In the genomic region with DNA sequence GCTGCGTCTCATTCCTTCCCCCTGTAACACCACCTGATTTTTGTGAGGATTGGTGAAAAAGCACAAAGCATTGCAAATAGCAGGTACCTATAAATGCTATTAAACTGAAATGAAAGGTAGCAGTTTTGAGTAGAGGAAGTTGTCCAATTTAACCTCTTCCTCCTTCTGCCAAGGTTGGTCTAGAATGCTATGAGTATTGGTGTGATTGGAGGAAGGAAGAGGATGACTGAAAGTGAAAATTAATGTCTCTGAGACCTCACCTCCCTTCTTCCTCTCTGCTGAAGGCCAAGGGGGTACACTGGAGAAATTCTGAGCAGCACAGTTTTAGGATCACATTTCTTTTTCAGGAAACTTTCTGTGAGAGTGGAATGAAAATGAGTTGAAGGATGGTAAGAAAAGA, we compare ENCODE assay signal across 14 cellular contexts.
"Had no signal": no experiment of that assay in that cellular context is flagged by ENCODE, and none has a peak within 500 bp of the region (broad histone marks: within the 10 kb centered on the region; RNA-seq: fewer than 3 reads in every experiment).

No MANE protein-coding gene starts in this region.

- DNase-seq: activated CD4-positive, alpha-beta T cell treated with anti-CD3 and anti-CD28 coated beads for 36 hours; amygdala; cerebellar nuclear complex; endodermal cell; erythroblast; kidney glomerular epithelial cell; mesendoderm; pancreas; stimulated activated CD4-positive, alpha-beta T cell treated with anti-CD3 and anti-CD28 coated beads, Interleukin-4, amount 100 ng/mL, for 24 hours; thyroid gland; WERI-Rb-1 had no signal

- H3K27ac Mint-ChIP-seq: activated CD4-positive, alpha-beta T cell treated with anti-CD3 and anti-CD28 coated beads for 36 hours; activated naive CD4-positive, alpha-beta T cell treated with anti-CD3 and anti-CD28 coated beads, Interleukin-2, amount 50 U/mL, for 24 hours; activated T-helper 2 cell treated with anti-CD3 and anti-CD28 coated beads, Interferon-gamma antibody, Interleukin-2, Interleukin-4, amounts not matched to agents 10 μg/mL and 5 μg/mL and 100 μg/mL, durations not matched to agents 14 hours and 24 hours and 36 hours; brain; endodermal cell had no signal

- H3K4me3 Mint-ChIP-seq: activated CD4-positive, alpha-beta T cell treated with anti-CD3 and anti-CD28 coated beads for 36 hours; activated naive CD4-positive, alpha-beta T cell treated with anti-CD3 and anti-CD28 coated beads, Interleukin-2, amount 50 U/mL, for 24 hours; brain; endodermal cell had no signal

- ATAC-seq: activated CD4-positive, alpha-beta T cell treated with anti-CD3 and anti-CD28 coated beads for 36 hours; pancreas had no signal

- H3K4me1 Mint-ChIP-seq: activated naive CD4-positive, alpha-beta T cell treated with anti-CD3 and anti-CD28 coated beads, Interleukin-2, amount 50 U/mL, for 24 hours; brain had no signal

- H3K27me3 Mint-ChIP-seq: activated CD4-positive, alpha-beta T cell treated with anti-CD3 and anti-CD28 coated beads for 36 hours; activated naive CD4-positive, alpha-beta T cell treated with anti-CD3 and anti-CD28 coated beads, Interleukin-2, amount 50 U/mL, for 24 hours; brain had no signal

- H3K36me3 Mint-ChIP-seq: activated naive CD4-positive, alpha-beta T cell treated with anti-CD3 and anti-CD28 coated beads, Interleukin-2, amount 50 U/mL, for 24 hours had no signal
